12 cellular contexts compared by ENCODE assay signal in genomic region chr1:23865543-23865930, GRCh38. TPM values are rescaled to one million over a fixed set of nuclear protein-coding genes. Genes with fewer than 3 reads are reported as not detected.
DNase-seq lines count a peak whose midpoint lies in the region; ATAC-seq and TF ChIP-seq lines count a peak whose summit lies in the region.
"Had no signal": no experiment of that assay in that cellular context is flagged by ENCODE, and none has a peak within 500 bp of the region (broad histone marks: within the 10 kb centered on the region; RNA-seq: fewer than 3 reads in every experiment).

No MANE protein-coding gene starts in this region.

- H2AFZ ChIP-seq in MM.1S (ENCODE audit: low read length) (no peak overlapping the region), trophoblast cell (ENCODE audit: insufficient read depth, low read length, poor library complexity) (peak overlapping the region; percentile 18)

- H3K9me2 ChIP-seq in MM.1S (replicated peaks; ENCODE audit: insufficient read depth, low read length): no peaks in the 10 kb centered on the region

- H2AK5ac ChIP-seq in trophoblast cell (ENCODE audit: low read length): no peak overlapping the region

- no peak overlapping the region for H3K23ac ChIP-seq in trophoblast cell (ENCODE audit: low read length)

- no peak overlapping the region for H3K18ac ChIP-seq in trophoblast cell (ENCODE audit: low read length)

- no peak for TF ChIP-seq POLR2A in breast epithelium (IDR thresholded peaks at IDR 0.05)

- no peak overlapping the region for H2BK120ac ChIP-seq in trophoblast cell (ENCODE audit: insufficient read depth, low read length, poor library complexity)

- peaks cover 4% of the 10 kb centered on the region for H3K79me1 ChIP-seq in trophoblast cell (ENCODE audit: low read length)

- H3K27ac ChIP-seq in MM.1S (ENCODE audit: low read length): peak overlapping the region; percentile 46; the same call in 1 of the 2 replicates
- peak overlapping the region; percentile 48 to 69 for H3K27ac ChIP-seq in breast epithelium
- H3K27ac ChIP-seq in trophoblast cell (ENCODE audit: low read depth, low read length): no peak overlapping the region
- H3K27ac ChIP-seq: tibial nerve had no signal

- H3K36me3 ChIP-seq in MM.1S (replicated peaks; ENCODE audit: insufficient read depth, low read length) (peaks cover 7% of the 10 kb centered on the region; the same call in 1 of the 2 replicates), breast epithelium (no peaks in the 10 kb centered on the region), trophoblast cell (ENCODE audit: control insufficient read depth in 1 of 2, insufficient read depth in 2 of 2, low read length in 2 of 2) (no peaks in the 10 kb centered on the region)

- H3K4me2 ChIP-seq in MM.1S (ENCODE audit: low read depth, low read length) (peak overlapping the region; percentile 75), trophoblast cell (ENCODE audit: low read length) (no peak overlapping the region)

- no peak overlapping the region for H3K9ac ChIP-seq in MM.1S (ENCODE audit: low read length)
- H3K9ac ChIP-seq in trophoblast cell (ENCODE audit: low read length): no peak overlapping the region

- no peak overlapping the region for H3K4me3 ChIP-seq in MM.1S (ENCODE audit: low read length)
- H3K4me3 ChIP-seq in breast epithelium: peak overlapping the region in 1 of 3 donors; percentile 7
- no peak overlapping the region for H3K4me3 ChIP-seq in trophoblast cell (ENCODE audit: low read depth, low read length)
- H3K4me3 ChIP-seq: coronary artery, left lung, tibial nerve had no signal

- no peak overlapping the region for H2BK5ac ChIP-seq in trophoblast cell (ENCODE audit: low read depth, low read length, poor library complexity)

- no peak for ATAC-seq in GM19467 (IDR thresholded peaks at IDR 0.05; ENCODE audit: unreplicated experiment)
- ATAC-seq: left lung had no signal

- TF ChIP-seq CTCF in MM.1S (IDR thresholded peaks at IDR 0.05; ENCODE audit: low read length) (no peak), breast epithelium (IDR thresholded peaks at IDR 0.05) (no peak)

- no CpG with 5 or more reads among the region's 4 CpGs for WGBS in trophoblast cell (ENCODE audit: extremely low coverage, insufficient coverage, insufficient read length)

- H3K9me3 Mint-ChIP-seq in activated naive CD4-positive, alpha-beta T cell treated with anti-CD3 and anti-CD28 coated beads for 36 hours: no peaks in the 10 kb centered on the region

- H3K27me3 Mint-ChIP-seq in activated naive CD4-positive, alpha-beta T cell treated with anti-CD3 and anti-CD28 coated beads for 36 hours (ENCODE audit: low read depth): no peaks in the 10 kb centered on the region

- H3F3A ChIP-seq in MM.1S (ENCODE audit: insufficient read depth, low read length): peaks cover 6% of the 10 kb centered on the region; the same call in 1 of the 2 replicates

- no peak overlapping the region for H3K14ac ChIP-seq in trophoblast cell (ENCODE audit: low read length)

- no peak overlapping the region for H4K91ac ChIP-seq in trophoblast cell (ENCODE audit: low read depth, low read length)

- peaks cover 18% of the 10 kb centered on the region for H3K4me1 Mint-ChIP-seq in activated naive CD4-positive, alpha-beta T cell treated with anti-CD3 and anti-CD28 coated beads for 36 hours (ENCODE audit: low read depth)

- H3K4me1 ChIP-seq in MM.1S (ENCODE audit: low read length) (peaks cover 26% of the 10 kb centered on the region), breast epithelium (no peaks in the 10 kb centered on the region), trophoblast cell (ENCODE audit: control insufficient read depth in 1 of 2, insufficient read depth in 2 of 2, low read length in 2 of 2) (peaks cover 2 to 6% of the 10 kb centered on the region in 2 experiments)

- peaks cover 4% of the 10 kb centered on the region for H3K36me3 Mint-ChIP-seq in activated naive CD4-positive, alpha-beta T cell treated with anti-CD3 and anti-CD28 coated beads for 36 hours (ENCODE audit: low read depth)

- no peak overlapping the region for H3K4ac ChIP-seq in trophoblast cell (ENCODE audit: low read depth, low read length)

- no peaks in the 10 kb centered on the region for H3K9me3 ChIP-seq in MM.1S (replicated peaks; ENCODE audit: insufficient read depth, low read length)
- no peaks in the 10 kb centered on the region for H3K9me3 ChIP-seq in breast epithelium
- no peaks in the 10 kb centered on the region for H3K9me3 ChIP-seq in trophoblast cell (ENCODE audit: insufficient read depth, low read depth, low read length)
- H3K9me3 ChIP-seq: left lung, tibial nerve had no signal

- H4K8ac ChIP-seq in trophoblast cell (ENCODE audit: low read depth, low read length): no peak overlapping the region

- H4K20me1 ChIP-seq in MM.1S (ENCODE audit: insufficient read depth, low read length): no peaks in the 10 kb centered on the region

- H2BK12ac ChIP-seq in trophoblast cell (ENCODE audit: low read length): no peak overlapping the region

- no peak overlapping the region for H3K4me3 Mint-ChIP-seq in activated naive CD4-positive, alpha-beta T cell treated with anti-CD3 and anti-CD28 coated beads for 36 hours

- H3K27me3 ChIP-seq in MM.1S (replicated peaks; ENCODE audit: insufficient read depth, low read length) (no peaks in the 10 kb centered on the region), breast epithelium (no peaks in the 10 kb centered on the region), trophoblast cell (ENCODE audit: insufficient read depth, low read length) (peaks cover 6% of the 10 kb centered on the region)
- H3K27me3 ChIP-seq: left lung, tibial nerve had no signal

- no peak overlapping the region for H3K27ac Mint-ChIP-seq in activated naive CD4-positive, alpha-beta T cell treated with anti-CD3 and anti-CD28 coated beads for 36 hours

- peaks cover 19% of the 10 kb centered on the region for H3K79me2 ChIP-seq in MM.1S (ENCODE audit: low read length)
- H3K79me2 ChIP-seq in trophoblast cell (ENCODE audit: control insufficient read depth, insufficient read depth, low read length, poor library complexity): no peaks in the 10 kb centered on the region

- CTCF ChIA-PET in activated naive CD4-positive, alpha-beta T cell treated with anti-CD3 and anti-CD28 coated beads for 36 hours (lab: Charles Lee): interaction anchor here (1.2 kb wide), 1 partner anchor 94 kb away, joined by 3 read pairs; no protein-coding TSS in a partner anchor

- H4K12ac ChIP-seq in trophoblast cell (ENCODE audit: low read depth, low read length): no peak overlapping the region

- DNase-seq in GDM1 (lab: John Stamatoyannopoulos, UW): peak; percentile 49
- DNase-seq in MM.1S: peak; percentile 89
- DNase-seq in breast epithelium (ENCODE audit: low spot score in 2 of 2): peak; percentile 54 to 90
- DNase-seq in trophoblast cell: peak; percentile 37 to 39
- DNase-seq in activated naive CD4-positive, alpha-beta T cell treated with anti-CD3 and anti-CD28 coated beads for 36 hours: no peak
- DNase-seq in posterior vena cava (ENCODE audit: low spot score): no peak
- DNase-seq in activated naive CD4-positive, alpha-beta T cell treated with anti-CD3 and anti-CD28 coated beads, Interleukin-2, amount 50 U/mL, for 16 hours: no peak
- DNase-seq: left lung, NCI-H2171 treated with DMSO at 0.1 percent for 48 hours had no signal

- intact Hi-C loops in breast epithelium (cut with DNase I; ENCODE audit: low total_unique reads): no loop called here
- intact Hi-C loops in activated naive CD4-positive, alpha-beta T cell treated with anti-CD3 and anti-CD28 coated beads for 36 hours (cut with micrococcal nuclease): loop anchor here (5.0 kb wide), 1 partner anchor 498 kb away; the partner anchor contains the start of gene ZNF436
- intact Hi-C loops in posterior vena cava (cut with DNase I): no loop called here

RNA-seq across cellular contexts. Expression of gene FUCA1, which starts 2.6 kb away (rescaled TPM):
- total RNA-seq in breast epithelium: 10 to 100 TPM; 26.9 to 45.3 (median 44.2) TPM
- polyA plus RNA-seq in trophoblast cell (2013): 3.6 and 3.7 TPM in 2 replicates
- 1 to 10 TPM; 4.9 to 5.2 TPM for total RNA-seq in activated naive CD4-positive, alpha-beta T cell treated with anti-CD3 and anti-CD28 coated beads for 36 hours
- 10 to 100 TPM; 13.8 to 27.9 TPM for total RNA-seq in posterior vena cava

RNA-seq across cellular contexts. Expression of gene HMGCL, which starts 40.3 kb away (rescaled TPM):
- total RNA-seq in breast epithelium (10 to 100 TPM; 31.7 to 42.4 (median 39.0) TPM), posterior vena cava (10 to 100 TPM; 23.1 to 27.4 TPM)
- 15.7 and 16.7 TPM in 2 replicates for polyA plus RNA-seq in trophoblast cell (2013)
- total RNA-seq in activated naive CD4-positive, alpha-beta T cell treated with anti-CD3 and anti-CD28 coated beads for 36 hours: 10 to 100 TPM; 31.5 to 34.5 TPM

RNA-seq across cellular contexts. Expression of gene CNR2, which starts 47.6 kb away (rescaled TPM):
- under 1 TPM in 1 of 3 donors, not detected in 2; under 0.01 TPM for total RNA-seq in breast epithelium
- polyA plus RNA-seq in trophoblast cell (2013): 0.01 TPM in 2 replicates
- not detected for total RNA-seq in activated naive CD4-positive, alpha-beta T cell treated with anti-CD3 and anti-CD28 coated beads for 36 hours
- total RNA-seq in posterior vena cava: under 1 TPM; 0.05 to 0.14 TPM
- total RNA-seq: tibial nerve had no signal

Comparison
In these comparisons a context has a peak if more than half of its experiments do, and no peak if none do; other contexts are left out.
1. DNase-seq: peak in GDM1 (single experiment), MM.1S (single experiment), breast epithelium (2 of 2) and trophoblast cell (2 of 2); none in activated naive CD4-positive, alpha-beta T cell treated with anti-CD3 and anti-CD28 coated beads for 36 hours (single experiment), posterior vena cava (single experiment) and activated naive CD4-positive, alpha-beta T cell treated with anti-CD3 and anti-CD28 coated beads, Interleukin-2, amount 50 U/mL, for 16 hours (single experiment).